8 cellular contexts compared by ENCODE assay signal in genomic region chr1:201065686-201066085, GRCh38. TPM values are rescaled to one million over a fixed set of nuclear protein-coding genes. Genes with fewer than 3 reads are reported as not detected.
"Had no signal": no experiment of that assay in that cellular context is flagged by ENCODE, and none has a peak within 500 bp of the region (broad histone marks: within the 10 kb centered on the region; RNA-seq: fewer than 3 reads in every experiment).

No MANE protein-coding gene starts in this region.

- H3K9ac ChIP-seq: GM23248 had no signal

- DNase-seq: GM23248, GOT3, H7, HFFc6, IMR-90, KG1 had no signal

- H3K9me3 ChIP-seq: HAP-1 had no signal

- H2AFZ ChIP-seq: GM23248 had no signal

- H3K36me3 ChIP-seq: HAP-1 had no signal

- H3K27ac ChIP-seq: GM23248 had no signal

- H3K4me3 ChIP-seq: GM23248, HAP-1, K562 had no signal

- H3K4me1 ChIP-seq: HAP-1 had no signal

RNA-seq across cellular contexts. Expression of gene CACNA1S, which starts 46.5 kb away (rescaled TPM):
- polyA plus RNA-seq: GM23248, IMR-90, K562 had no signal
